ENCODE assay signal across 8 cellular contexts in the genomic region with DNA sequence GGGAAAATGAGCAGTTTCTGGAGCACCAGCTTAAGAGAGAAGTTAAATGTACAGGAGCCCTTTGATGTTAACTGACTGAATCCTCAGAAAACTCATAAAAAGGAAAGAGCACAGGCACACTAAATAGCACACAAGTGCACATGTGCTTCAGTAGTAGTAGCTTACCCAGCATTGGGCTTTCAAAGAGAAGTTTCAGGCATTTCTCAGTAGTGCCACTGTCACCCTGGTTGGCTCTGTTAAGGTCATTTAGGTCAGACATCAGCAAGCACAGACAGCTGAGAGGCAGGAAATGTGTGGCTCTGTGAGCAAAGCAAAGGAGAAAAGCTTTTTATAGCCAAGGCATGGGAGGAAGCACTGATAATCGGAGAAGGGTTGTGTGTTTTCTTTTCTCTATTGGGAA.
DNase-seq lines count a peak whose midpoint lies in the region; ATAC-seq and TF ChIP-seq lines count a peak whose summit lies in the region.
"Had no signal": no experiment of that assay in that cellular context is flagged by ENCODE, and none has a peak within 500 bp of the region (broad histone marks: within the 10 kb centered on the region; RNA-seq: fewer than 3 reads in every experiment).

No MANE protein-coding gene starts in this region.

- H3K27me3 Mint-ChIP-seq in chondrocyte (ENCODE audit: low read depth): no peaks in the 10 kb centered on the region
- no peaks in the 10 kb centered on the region for H3K27me3 Mint-ChIP-seq in osteocyte (ENCODE audit: unreplicated experiment)
- H3K27me3 Mint-ChIP-seq: brain had no signal

- no peak overlapping the region for H3K4me3 ChIP-seq in foreskin fibroblast (ENCODE audit: low read depth in 1 of 2, low read length in 2 of 2)

- peak overlapping the region; percentile 96 for H3K27ac Mint-ChIP-seq in chondrocyte (ENCODE audit: unreplicated experiment)
- H3K27ac Mint-ChIP-seq in osteocyte (ENCODE audit: unreplicated experiment): peak overlapping the region; percentile 91

- ATAC-seq in GM18909 (IDR thresholded peaks at IDR 0.05; ENCODE audit: poor library complexity, unreplicated experiment): peak; percentile 62
- ATAC-seq in GM18517 (IDR thresholded peaks at IDR 0.05; ENCODE audit: unreplicated experiment): no peak

- TF ChIP-seq CTCF in chondrocyte (IDR thresholded peaks at IDR 0.05) (no peak), osteocyte (IDR thresholded peaks at IDR 0.05) (no peak), foreskin fibroblast (IDR thresholded peaks at IDR 0.05; ENCODE audit: low read depth, low read length) (no peak)

- H3K36me3 Mint-ChIP-seq in chondrocyte (ENCODE audit: low read depth) (no peaks in the 10 kb centered on the region), osteocyte (ENCODE audit: unreplicated experiment) (no peaks in the 10 kb centered on the region)
- H3K36me3 Mint-ChIP-seq: brain had no signal

- H3K4me1 Mint-ChIP-seq in chondrocyte (ENCODE audit: low read depth) (peaks cover 78% of the 10 kb centered on the region), osteocyte (ENCODE audit: unreplicated experiment) (peaks cover 60% of the 10 kb centered on the region)

- H3K4me3 Mint-ChIP-seq in chondrocyte (ENCODE audit: unreplicated experiment) (peak overlapping the region; percentile 15), osteocyte (ENCODE audit: unreplicated experiment) (no peak overlapping the region)

- DNase-seq in HuH-7.5 (ENCODE audit: low spot score) (peak; percentile 33), chondrocyte (ENCODE audit: low spot score) (no peak), osteocyte (ENCODE audit: extremely low spot score, unreplicated experiment) (no peak), foreskin fibroblast (no peak), foreskin melanocyte (no peak)

- H3K9me3 Mint-ChIP-seq in chondrocyte (ENCODE audit: low read depth) (no peaks in the 10 kb centered on the region), osteocyte (ENCODE audit: unreplicated experiment) (no peaks in the 10 kb centered on the region)
